1 cellular context compared by ENCODE assay signal in the genomic region with DNA sequence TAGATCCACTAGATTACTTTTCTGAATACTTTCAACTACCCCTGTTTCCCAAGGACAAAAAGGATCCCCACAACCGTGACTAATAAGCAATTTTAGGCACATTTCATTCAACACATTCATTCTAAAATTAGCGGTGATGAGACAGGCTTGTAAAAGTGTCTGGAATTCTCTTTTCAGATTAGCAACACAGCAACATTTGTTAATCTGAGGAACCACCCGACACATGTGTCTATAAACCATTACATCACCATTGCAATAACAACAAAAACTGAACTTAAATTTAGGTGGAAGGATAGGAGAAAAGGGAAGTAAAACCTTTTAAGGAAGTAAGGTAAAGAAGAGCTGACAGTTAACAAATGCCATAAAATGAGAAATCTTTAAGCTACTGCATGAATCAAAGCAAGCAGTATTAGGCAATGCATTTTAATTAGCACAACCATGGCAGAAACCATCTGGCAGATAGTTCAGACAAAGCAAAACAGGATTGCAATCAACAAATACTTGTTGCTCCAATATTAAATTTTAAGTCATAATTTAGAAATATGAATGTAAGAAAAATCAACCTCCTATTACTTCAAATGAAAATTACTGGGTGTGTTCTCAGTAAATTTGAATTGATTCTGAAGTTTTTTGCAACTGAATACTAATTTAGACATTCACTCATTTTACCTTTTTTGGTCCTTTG.
A peak's percentile ranks its signal among the peaks of the same experiment; 100 is the strongest.
TF ChIP-seq lines count a peak whose summit lies in the region.

No MANE protein-coding gene starts in this region.

TF ChIP-seq in K562, 482 proteins besides CTCF, POLR2A, EP300 and RAD21 (continued from another document and continues in another):
- TF ChIP-seq, protein P1, sequence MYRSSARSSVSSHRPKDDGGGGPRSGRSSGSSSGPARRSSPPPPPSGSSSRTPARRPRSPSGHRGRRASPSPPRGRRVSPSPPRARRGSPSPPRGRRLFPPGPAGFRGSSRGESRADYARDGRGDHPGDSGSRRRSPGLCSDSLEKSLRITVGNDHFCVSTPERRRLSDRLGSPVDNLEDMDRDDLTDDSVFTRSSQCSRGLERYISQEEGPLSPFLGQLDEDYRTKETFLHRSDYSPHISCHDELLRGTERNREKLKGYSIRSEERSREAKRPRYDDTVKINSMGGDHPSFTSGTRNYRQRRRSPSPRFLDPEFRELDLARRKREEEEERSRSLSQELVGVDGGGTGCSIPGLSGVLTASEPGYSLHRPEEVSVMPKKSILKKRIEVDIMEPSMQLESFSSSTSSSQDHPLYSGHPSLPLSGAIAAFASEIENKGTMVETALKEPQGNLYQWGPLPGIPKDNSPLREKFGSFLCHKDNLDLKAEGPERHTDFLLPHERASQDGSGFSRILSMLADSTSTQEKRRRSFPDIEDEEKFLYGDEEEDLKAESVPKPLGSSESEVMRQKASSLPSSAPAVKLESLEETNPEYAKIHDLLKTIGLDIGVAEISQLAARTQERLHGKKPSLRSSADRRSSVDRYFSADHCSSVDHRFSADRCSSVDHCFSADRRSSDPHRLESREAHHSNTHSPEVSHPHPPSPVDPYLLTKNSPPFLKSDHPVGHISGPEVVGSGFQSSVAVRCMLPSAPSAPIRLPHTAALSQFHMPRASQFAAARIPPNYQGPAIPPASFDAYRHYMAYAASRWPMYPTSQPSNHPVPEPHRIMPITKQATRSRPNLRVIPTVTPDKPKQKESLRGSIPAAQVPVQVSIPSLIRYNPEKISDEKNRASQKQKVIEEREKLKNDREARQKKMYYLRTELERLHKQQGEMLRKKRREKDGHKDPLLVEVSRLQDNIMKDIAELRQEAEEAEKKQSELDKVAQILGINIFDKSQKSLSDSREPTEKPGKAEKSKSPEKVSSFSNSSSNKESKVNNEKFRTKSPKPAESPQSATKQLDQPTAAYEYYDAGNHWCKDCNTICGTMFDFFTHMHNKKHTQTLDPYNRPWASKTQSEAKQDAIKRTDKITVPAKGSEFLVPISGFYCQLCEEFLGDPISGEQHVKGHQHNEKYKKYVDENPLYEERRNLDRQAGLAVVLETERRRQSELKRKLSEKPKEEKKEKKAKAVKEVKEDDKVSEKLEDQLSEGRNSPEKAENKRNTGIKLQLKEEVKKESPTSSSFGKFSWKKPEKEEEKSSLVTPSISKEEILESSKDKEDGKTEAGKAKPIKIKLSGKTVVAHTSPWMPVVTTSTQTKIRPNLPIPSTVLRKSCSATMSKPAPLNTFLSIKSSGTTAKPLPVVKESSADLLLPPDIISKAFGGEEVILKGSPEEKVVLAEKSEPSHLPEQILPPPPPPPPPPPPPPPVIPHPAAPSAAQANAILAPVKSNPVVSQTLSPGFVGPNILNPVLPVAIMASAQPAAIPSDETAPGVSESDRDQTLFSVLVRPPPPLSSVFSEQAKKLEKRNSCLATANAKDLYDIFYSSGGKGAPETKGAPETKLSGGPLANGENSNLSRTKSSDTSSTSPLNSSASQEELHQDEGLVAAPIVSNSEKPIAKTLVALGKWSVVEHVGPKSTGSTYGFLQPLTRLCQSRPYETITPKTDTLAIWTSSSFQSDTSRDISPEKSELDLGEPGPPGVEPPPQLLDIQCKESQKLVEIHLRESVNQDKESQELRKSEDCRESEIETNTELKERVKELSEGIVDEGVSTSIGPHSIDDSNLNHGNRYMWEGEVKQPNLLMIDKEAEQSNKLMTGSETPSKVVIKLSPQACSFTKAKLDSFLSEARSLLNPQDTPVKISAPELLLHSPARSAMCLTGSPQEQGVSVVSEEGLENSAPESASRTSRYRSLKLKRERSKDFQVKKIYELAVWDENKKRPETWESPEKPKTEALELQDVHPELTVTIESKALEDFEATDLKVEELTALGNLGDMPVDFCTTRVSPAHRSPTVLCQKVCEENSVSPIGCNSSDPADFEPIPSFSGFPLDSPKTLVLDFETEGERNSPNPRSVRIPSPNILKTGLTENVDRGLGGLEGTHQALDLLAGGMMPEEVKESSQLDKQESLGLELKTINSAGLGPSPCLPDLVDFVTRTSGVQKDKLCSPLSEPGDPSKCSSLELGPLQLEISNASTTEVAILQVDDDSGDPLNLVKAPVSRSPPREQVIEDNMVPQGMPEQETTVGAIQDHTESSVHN (IDR thresholded peaks at IDR 0.05; ENCODE audit: borderline replicate concordance in 1 of 2, low read depth in 1 of 2), result peak in 1 of 2 experiments; percentile 69; a peak in 2 of 4 replicates
- peak; percentile 82 for TF ChIP-seq CEBPB (tag; IDR thresholded peaks at IDR 0.05)
- no peak for TF ChIP-seq CBX8 (IDR thresholded peaks at IDR 0.05; ENCODE audit: borderline replicate concordance, extremely low read depth, low read depth, low read length, poor library complexity, severe bottlenecking)
- TF ChIP-seq, protein P2, sequence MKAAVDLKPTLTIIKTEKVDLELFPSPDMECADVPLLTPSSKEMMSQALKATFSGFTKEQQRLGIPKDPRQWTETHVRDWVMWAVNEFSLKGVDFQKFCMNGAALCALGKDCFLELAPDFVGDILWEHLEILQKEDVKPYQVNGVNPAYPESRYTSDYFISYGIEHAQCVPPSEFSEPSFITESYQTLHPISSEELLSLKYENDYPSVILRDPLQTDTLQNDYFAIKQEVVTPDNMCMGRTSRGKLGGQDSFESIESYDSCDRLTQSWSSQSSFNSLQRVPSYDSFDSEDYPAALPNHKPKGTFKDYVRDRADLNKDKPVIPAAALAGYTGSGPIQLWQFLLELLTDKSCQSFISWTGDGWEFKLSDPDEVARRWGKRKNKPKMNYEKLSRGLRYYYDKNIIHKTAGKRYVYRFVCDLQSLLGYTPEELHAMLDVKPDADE (conservative IDR thresholded peaks at IDR 0.05; ENCODE audit: control insufficient read depth, low read depth, low read length), result no peak
- TF ChIP-seq ZNF561 (CRISPR knock-in tag; conservative IDR thresholded peaks at IDR 0.05), result no peak
- no peak for TF ChIP-seq PYGO2 (tag; IDR thresholded peaks at IDR 0.05)
- peak; percentile 30; the same call in 1 of the 2 replicates for TF ChIP-seq DPF2 (IDR thresholded peaks at IDR 0.05)
- TF ChIP-seq NFATC3 (IDR thresholded peaks at IDR 0.05), result no peak
- no peak for TF ChIP-seq MAZ (CRISPR knock-in tag; conservative IDR thresholded peaks at IDR 0.05 in 1 of 2, IDR thresholded peaks at IDR 0.05 in 1 of 2)
- TF ChIP-seq CREBBP (IDR thresholded peaks at IDR 0.05; ENCODE audit: low read depth, low read length), result no peak
- TF ChIP-seq ELF4 (CRISPR knock-in tag; IDR thresholded peaks at IDR 0.05), result no peak
- TF ChIP-seq, protein P3, sequence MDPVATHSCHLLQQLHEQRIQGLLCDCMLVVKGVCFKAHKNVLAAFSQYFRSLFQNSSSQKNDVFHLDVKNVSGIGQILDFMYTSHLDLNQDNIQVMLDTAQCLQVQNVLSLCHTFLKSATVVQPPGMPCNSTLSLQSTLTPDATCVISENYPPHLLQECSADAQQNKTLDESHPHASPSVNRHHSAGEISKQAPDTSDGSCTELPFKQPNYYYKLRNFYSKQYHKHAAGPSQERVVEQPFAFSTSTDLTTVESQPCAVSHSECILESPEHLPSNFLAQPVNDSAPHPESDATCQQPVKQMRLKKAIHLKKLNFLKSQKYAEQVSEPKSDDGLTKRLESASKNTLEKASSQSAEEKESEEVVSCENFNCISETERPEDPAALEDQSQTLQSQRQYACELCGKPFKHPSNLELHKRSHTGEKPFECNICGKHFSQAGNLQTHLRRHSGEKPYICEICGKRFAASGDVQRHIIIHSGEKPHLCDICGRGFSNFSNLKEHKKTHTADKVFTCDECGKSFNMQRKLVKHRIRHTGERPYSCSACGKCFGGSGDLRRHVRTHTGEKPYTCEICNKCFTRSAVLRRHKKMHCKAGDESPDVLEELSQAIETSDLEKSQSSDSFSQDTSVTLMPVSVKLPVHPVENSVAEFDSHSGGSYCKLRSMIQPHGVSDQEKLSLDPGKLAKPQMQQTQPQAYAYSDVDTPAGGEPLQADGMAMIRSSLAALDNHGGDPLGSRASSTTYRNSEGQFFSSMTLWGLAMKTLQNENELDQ (CRISPR knock-in tag; IDR thresholded peaks at IDR 0.05; ENCODE audit: borderline replicate concordance), result no peak
- peak in 1 of 2 experiments; percentile 14; a peak in 2 of 4 replicates for TF ChIP-seq KDM1A (IDR thresholded peaks at IDR 0.05)
- TF ChIP-seq, protein P4, sequence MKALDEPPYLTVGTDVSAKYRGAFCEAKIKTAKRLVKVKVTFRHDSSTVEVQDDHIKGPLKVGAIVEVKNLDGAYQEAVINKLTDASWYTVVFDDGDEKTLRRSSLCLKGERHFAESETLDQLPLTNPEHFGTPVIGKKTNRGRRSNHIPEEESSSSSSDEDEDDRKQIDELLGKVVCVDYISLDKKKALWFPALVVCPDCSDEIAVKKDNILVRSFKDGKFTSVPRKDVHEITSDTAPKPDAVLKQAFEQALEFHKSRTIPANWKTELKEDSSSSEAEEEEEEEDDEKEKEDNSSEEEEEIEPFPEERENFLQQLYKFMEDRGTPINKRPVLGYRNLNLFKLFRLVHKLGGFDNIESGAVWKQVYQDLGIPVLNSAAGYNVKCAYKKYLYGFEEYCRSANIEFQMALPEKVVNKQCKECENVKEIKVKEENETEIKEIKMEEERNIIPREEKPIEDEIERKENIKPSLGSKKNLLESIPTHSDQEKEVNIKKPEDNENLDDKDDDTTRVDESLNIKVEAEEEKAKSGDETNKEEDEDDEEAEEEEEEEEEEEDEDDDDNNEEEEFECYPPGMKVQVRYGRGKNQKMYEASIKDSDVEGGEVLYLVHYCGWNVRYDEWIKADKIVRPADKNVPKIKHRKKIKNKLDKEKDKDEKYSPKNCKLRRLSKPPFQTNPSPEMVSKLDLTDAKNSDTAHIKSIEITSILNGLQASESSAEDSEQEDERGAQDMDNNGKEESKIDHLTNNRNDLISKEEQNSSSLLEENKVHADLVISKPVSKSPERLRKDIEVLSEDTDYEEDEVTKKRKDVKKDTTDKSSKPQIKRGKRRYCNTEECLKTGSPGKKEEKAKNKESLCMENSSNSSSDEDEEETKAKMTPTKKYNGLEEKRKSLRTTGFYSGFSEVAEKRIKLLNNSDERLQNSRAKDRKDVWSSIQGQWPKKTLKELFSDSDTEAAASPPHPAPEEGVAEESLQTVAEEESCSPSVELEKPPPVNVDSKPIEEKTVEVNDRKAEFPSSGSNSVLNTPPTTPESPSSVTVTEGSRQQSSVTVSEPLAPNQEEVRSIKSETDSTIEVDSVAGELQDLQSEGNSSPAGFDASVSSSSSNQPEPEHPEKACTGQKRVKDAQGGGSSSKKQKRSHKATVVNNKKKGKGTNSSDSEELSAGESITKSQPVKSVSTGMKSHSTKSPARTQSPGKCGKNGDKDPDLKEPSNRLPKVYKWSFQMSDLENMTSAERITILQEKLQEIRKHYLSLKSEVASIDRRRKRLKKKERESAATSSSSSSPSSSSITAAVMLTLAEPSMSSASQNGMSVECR (CRISPR knock-in tag; IDR thresholded peaks at IDR 0.05), result no peak
- no peak for TF ChIP-seq NUFIP1 (IDR thresholded peaks at IDR 0.05; ENCODE audit: partially characterized antibody)
- TF ChIP-seq, protein P5, sequence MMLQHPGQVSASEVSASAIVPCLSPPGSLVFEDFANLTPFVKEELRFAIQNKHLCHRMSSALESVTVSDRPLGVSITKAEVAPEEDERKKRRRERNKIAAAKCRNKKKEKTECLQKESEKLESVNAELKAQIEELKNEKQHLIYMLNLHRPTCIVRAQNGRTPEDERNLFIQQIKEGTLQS (IDR thresholded peaks at IDR 0.05), result peak; percentile 91
- TF ChIP-seq, protein P5 (CRISPR knock-in tag; conservative IDR thresholded peaks at IDR 0.05), result peak; percentile 80; the same call in 1 of the 2 replicates
- peak in 1 of 2 experiments; percentile 55; a peak in 1 of 4 replicates for TF ChIP-seq TRIM24 (IDR thresholded peaks at IDR 0.05)
- TF ChIP-seq, protein P6, sequence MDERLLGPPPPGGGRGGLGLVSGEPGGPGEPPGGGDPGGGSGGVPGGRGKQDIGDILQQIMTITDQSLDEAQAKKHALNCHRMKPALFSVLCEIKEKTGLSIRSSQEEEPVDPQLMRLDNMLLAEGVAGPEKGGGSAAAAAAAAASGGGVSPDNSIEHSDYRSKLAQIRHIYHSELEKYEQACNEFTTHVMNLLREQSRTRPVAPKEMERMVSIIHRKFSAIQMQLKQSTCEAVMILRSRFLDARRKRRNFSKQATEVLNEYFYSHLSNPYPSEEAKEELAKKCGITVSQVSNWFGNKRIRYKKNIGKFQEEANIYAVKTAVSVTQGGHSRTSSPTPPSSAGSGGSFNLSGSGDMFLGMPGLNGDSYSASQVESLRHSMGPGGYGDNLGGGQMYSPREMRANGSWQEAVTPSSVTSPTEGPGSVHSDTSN (CRISPR knock-in tag; IDR thresholded peaks at IDR 0.05; ENCODE audit: low read depth), result no peak
- TF ChIP-seq, protein P6 (tag; conservative IDR thresholded peaks at IDR 0.05; ENCODE audit: low read depth), result peak; percentile 48; the same call in 1 of the 2 replicates
- TF ChIP-seq SRF (CRISPR knock-in tag; IDR thresholded peaks at IDR 0.05), result peak in 1 of 2 experiments; percentile 71; a peak in 1 of 4 replicates
- peak; percentile 56 to 63; a peak in 2 of 4 replicates for TF ChIP-seq FOXK2 (conservative IDR thresholded peaks at IDR 0.05 in 1 of 2, IDR thresholded peaks at IDR 0.05 in 1 of 2; ENCODE audit: low read depth in 2 of 2)
- TF ChIP-seq CCNT2 (IDR thresholded peaks at IDR 0.05; ENCODE audit: borderline replicate concordance, extremely low read depth, insufficient read length, low read depth, low read length), result no peak
- no peak for TF ChIP-seq ZSCAN32 (CRISPR knock-in tag; IDR thresholded peaks at IDR 0.05)
- TF ChIP-seq RBFOX2 (IDR thresholded peaks at IDR 0.05; ENCODE audit: low read depth, low read length), result no peak
- TF ChIP-seq KLF16 (IDR thresholded peaks at IDR 0.05), result 0 out of 2 replicates have a peak, but pooled peaks have one; percentile 35
- TF ChIP-seq, protein P7, sequence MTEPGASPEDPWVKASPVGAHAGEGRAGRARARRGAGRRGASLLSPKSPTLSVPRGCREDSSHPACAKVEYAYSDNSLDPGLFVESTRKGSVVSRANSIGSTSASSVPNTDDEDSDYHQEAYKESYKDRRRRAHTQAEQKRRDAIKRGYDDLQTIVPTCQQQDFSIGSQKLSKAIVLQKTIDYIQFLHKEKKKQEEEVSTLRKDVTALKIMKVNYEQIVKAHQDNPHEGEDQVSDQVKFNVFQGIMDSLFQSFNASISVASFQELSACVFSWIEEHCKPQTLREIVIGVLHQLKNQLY (CRISPR knock-in tag; conservative IDR thresholded peaks at IDR 0.05), result no peak
- no peak for TF ChIP-seq GATAD2A (IDR thresholded peaks at IDR 0.05)
- TF ChIP-seq, protein P8, sequence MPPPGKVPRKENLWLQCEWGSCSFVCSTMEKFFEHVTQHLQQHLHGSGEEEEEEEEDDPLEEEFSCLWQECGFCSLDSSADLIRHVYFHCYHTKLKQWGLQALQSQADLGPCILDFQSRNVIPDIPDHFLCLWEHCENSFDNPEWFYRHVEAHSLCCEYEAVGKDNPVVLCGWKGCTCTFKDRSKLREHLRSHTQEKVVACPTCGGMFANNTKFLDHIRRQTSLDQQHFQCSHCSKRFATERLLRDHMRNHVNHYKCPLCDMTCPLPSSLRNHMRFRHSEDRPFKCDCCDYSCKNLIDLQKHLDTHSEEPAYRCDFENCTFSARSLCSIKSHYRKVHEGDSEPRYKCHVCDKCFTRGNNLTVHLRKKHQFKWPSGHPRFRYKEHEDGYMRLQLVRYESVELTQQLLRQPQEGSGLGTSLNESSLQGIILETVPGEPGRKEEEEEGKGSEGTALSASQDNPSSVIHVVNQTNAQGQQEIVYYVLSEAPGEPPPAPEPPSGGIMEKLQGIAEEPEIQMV (tag; conservative IDR thresholded peaks at IDR 0.05; ENCODE audit: low read depth), result no peak
